ENCODE assay signal across 9 cellular contexts in the genomic region with DNA sequence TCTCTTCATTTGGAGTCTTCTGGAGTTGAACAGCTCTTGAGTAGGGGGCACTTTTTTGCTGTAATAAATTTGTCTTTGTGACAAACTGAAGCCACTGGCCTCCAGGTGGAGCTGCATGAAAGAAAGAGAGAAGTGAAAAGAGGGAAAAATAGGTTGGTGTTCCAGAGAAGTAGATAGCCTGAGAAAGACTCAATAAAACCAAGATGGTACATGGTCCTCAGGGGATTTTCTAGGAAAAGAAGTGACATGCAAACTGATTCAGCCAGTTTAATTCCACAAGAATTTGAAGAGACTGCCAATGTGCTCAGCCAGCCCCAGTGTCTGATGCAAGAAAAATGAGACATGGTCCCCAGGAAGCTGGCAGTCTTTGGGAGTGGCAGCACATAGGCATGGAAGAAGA.
DNase-seq lines count a peak whose midpoint lies in the region; TF ChIP-seq lines count a peak whose summit lies in the region.
"Had no signal": no experiment of that assay in that cellular context is flagged by ENCODE, and none has a peak within 500 bp of the region (broad histone marks: within the 10 kb centered on the region; RNA-seq: fewer than 3 reads in every experiment).

No MANE protein-coding gene starts in this region.

- H3K4me2 ChIP-seq in mammary epithelial cell (ENCODE audit: insufficient read depth, low read depth, low read length) (no peak overlapping the region), neuronal stem cell (ENCODE audit: insufficient read depth, low read length, poor library complexity, severe bottlenecking) (no peak overlapping the region)

- H3K27me3 ChIP-seq in mammary epithelial cell (ENCODE audit: insufficient read depth, low read length), result no peaks in the 10 kb centered on the region
- H3K27me3 ChIP-seq in liver (ENCODE audit: control insufficient read depth in 4 of 4, insufficient read depth in 4 of 4, low read length in 3 of 4), result peaks cover 0 to 3% (median 0%) of the 10 kb centered on the region in 4 donors
- H3K27me3 ChIP-seq in neuronal stem cell (ENCODE audit: control insufficient read depth in 3 of 3, insufficient read depth in 3 of 3, low read depth in 1 of 3, low read length in 3 of 3), result no peaks in the 10 kb centered on the region

- H3K79me1 ChIP-seq in neuronal stem cell (ENCODE audit: low read depth, low read length), result no peaks in the 10 kb centered on the region

- H3K36me3 ChIP-seq in mammary epithelial cell (ENCODE audit: insufficient read depth, low read length), result no peaks in the 10 kb centered on the region
- no peaks in the 10 kb centered on the region for H3K36me3 ChIP-seq in liver (ENCODE audit: control insufficient read depth in 4 of 4, insufficient read depth in 3 of 4, low read depth in 1 of 4, low read length in 3 of 4)
- no peaks in the 10 kb centered on the region for H3K36me3 ChIP-seq in neuronal stem cell (replicated peaks in 1 of 2; ENCODE audit: control insufficient read depth in 2 of 2, insufficient read depth in 2 of 2, low read length in 2 of 2)

- no peak overlapping the region for H3K4ac ChIP-seq in neuronal stem cell (ENCODE audit: low read length)

- no TSS peak for BruUV-seq in mammary epithelial cell (replicated peaks; lab: Mats Ljungman, UMichigan)

- H2BK5ac ChIP-seq in neuronal stem cell (ENCODE audit: low read length), result no peak overlapping the region

- TF ChIP-seq RAD21 in liver (IDR thresholded peaks at IDR 0.05), result peak; percentile 76 to 77

- no peaks in the 10 kb centered on the region for H4K20me1 ChIP-seq in mammary epithelial cell (ENCODE audit: insufficient read depth, low read length)

- no peak overlapping the region for H3K14ac ChIP-seq in neuronal stem cell (ENCODE audit: low read length)

- H3K4me3 ChIP-seq in mammary epithelial cell (replicated peaks in 1 of 3; ENCODE audit: insufficient read depth in 1 of 3, low read depth in 2 of 3, low read length in 3 of 3) (no peak overlapping the region), liver (ENCODE audit: low read depth in 1 of 3, low read length in 3 of 3) (no peak overlapping the region), neuronal stem cell (ENCODE audit: low read length in 2 of 2) (no peak overlapping the region)

- H2AK5ac ChIP-seq in neuronal stem cell (ENCODE audit: low read depth, low read length), result no peak overlapping the region

- no peak overlapping the region for H3K23ac ChIP-seq in neuronal stem cell (ENCODE audit: low read depth, low read length, poor library complexity)

- in situ Hi-C loops in mammary epithelial cell (cut with MboI; ENCODE audit: low sequenced_read_pairs in 2 of 2), result loop anchor here in 1 of 2 donors (25.0 kb wide), 1 partner anchor 474 kb away; no protein-coding TSS in a partner anchor

- no peak overlapping the region for H3K27ac ChIP-seq in mammary epithelial cell (ENCODE audit: insufficient read depth, low read depth, low read length)
- H3K27ac ChIP-seq in liver (ENCODE audit: low read depth in 1 of 2, low read length in 2 of 2), result no peak overlapping the region
- no peak overlapping the region for H3K27ac ChIP-seq in neuronal stem cell (replicated peaks; ENCODE audit: low read length)

- H3K79me2 ChIP-seq in mammary epithelial cell (ENCODE audit: insufficient read depth, low read length), result no peaks in the 10 kb centered on the region

- dilution Hi-C loops in mammary epithelial cell (cut with HindIII; ENCODE audit: low sequenced_read_pairs), result no loop called here

- H3K4me1 ChIP-seq in mammary epithelial cell (ENCODE audit: insufficient read depth, low read length) (peaks cover 5% of the 10 kb centered on the region), liver (ENCODE audit: control insufficient read depth in 4 of 4, insufficient read depth in 4 of 4, low read length in 3 of 4) (no peaks in the 10 kb centered on the region), neuronal stem cell (ENCODE audit: control insufficient read depth in 2 of 2, insufficient read depth in 1 of 2, low read depth in 1 of 2, low read length in 2 of 2) (peaks cover 3 to 8% of the 10 kb centered on the region in 2 donors)
- H3K4me1 ChIP-seq: Caco-2 had no signal

- no peak overlapping the region for H4K91ac ChIP-seq in neuronal stem cell (ENCODE audit: low read depth, low read length, poor library complexity)

- peak; percentile 41 to 72 for TF ChIP-seq CTCF in mammary epithelial cell (conservative IDR thresholded peaks at IDR 0.05 in 1 of 2, IDR thresholded peaks at IDR 0.05 in 1 of 2; ENCODE audit: extremely low read depth in 1 of 2, insufficient read depth in 1 of 2, low read depth in 1 of 2, low read length in 2 of 2)
- peak; percentile 37 for TF ChIP-seq CTCF in liver (IDR thresholded peaks at IDR 0.05; ENCODE audit: low read depth, low read length, missing input control)

- H3K9ac ChIP-seq in mammary epithelial cell (ENCODE audit: insufficient read depth, low read length) (no peak overlapping the region), liver (ENCODE audit: low read depth in 1 of 2, low read length in 2 of 2) (no peak overlapping the region), neuronal stem cell (ENCODE audit: low read depth, low read length, poor library complexity) (no peak overlapping the region)

- H2AFZ ChIP-seq in mammary epithelial cell (ENCODE audit: low read depth, low read length) (no peak overlapping the region), neuronal stem cell (ENCODE audit: low read length) (no peak overlapping the region)

- intact Hi-C loops in mammary epithelial cell (cut with micrococcal nuclease), result loop anchor here (1.0 to 5.0 kb wide), 5 partner anchors 49 to 539 kb away; partner anchors contain the start of genes CD47 and IFT57

- no peak overlapping the region for H4K8ac ChIP-seq in neuronal stem cell (ENCODE audit: low read depth, low read length)

- no peak overlapping the region for H3K18ac ChIP-seq in neuronal stem cell (ENCODE audit: low read length)

- no peak overlapping the region for H2BK15ac ChIP-seq in neuronal stem cell (ENCODE audit: low read length)

- CTCF ChIA-PET in mammary epithelial cell (lab: Charles Lee; ENCODE audit: low non-redundant PET), result interaction anchor here (0.6 kb wide), 2 partner anchors 8 to 541 kb away, joined by 3 read pairs; no protein-coding TSS in a partner anchor

- H3K9me3 ChIP-seq in mammary epithelial cell (replicated peaks; ENCODE audit: insufficient read depth, low read length) (no peaks in the 10 kb centered on the region), liver (ENCODE audit: control insufficient read depth in 4 of 4, low read length in 3 of 4) (no peaks in the 10 kb centered on the region), neuronal stem cell (replicated peaks in 1 of 2; ENCODE audit: control insufficient read depth in 2 of 2, insufficient read depth in 1 of 2, low read depth in 1 of 2, low read length in 2 of 2) (peaks cover 0 to 7% of the 10 kb centered on the region in 2 donors)

- H2BK120ac ChIP-seq in neuronal stem cell (ENCODE audit: low read depth, low read length), result no peak overlapping the region

- peak; percentile 8 for DNase-seq in NCI-H2227 (lab: John Stamatoyannopoulos, UW; ENCODE audit: unreplicated experiment)
- DNase-seq in NCI-H2227 treated with DMSO at 0.1 percent for 48 hours (lab: John Stamatoyannopoulos, UW), result no peak
- DNase-seq in NCI-H146 treated with DMSO at 0.1 percent for 48 hours (lab: John Stamatoyannopoulos, UW; ENCODE audit: unreplicated experiment), result peak; percentile 79
- DNase-seq in mammary epithelial cell, result peak; percentile 46
- DNase-seq in NCI-H2196 treated with DMSO at 0.1 percent for 48 hours (lab: John Stamatoyannopoulos, UW; ENCODE audit: unreplicated experiment), result no peak
- no peak for DNase-seq in RKO (ENCODE audit: low spot score)
- DNase-seq in neuronal stem cell (ENCODE audit: low spot score), result no peak

- H2BK12ac ChIP-seq in neuronal stem cell (ENCODE audit: low read length), result no peak overlapping the region

TF ChIP-seq in liver, 16 proteins besides CTCF, POLR2A, EP300 and RAD21:
- TF ChIP-seq YY1 (IDR thresholded peaks at IDR 0.05), result no peak
- TF ChIP-seq MAX (IDR thresholded peaks at IDR 0.05), result no peak
- no peak for TF ChIP-seq HNF4A (conservative IDR thresholded peaks at IDR 0.05)
- TF ChIP-seq FOXA1 (IDR thresholded peaks at IDR 0.05), result no peak
- TF ChIP-seq FOXA2 (IDR thresholded peaks at IDR 0.05), result no peak

Comparison
In these comparisons a context has a peak if more than half of its experiments do, and no peak if none do; other contexts are left out.
1. DNase-seq: peak in NCI-H2227 (single experiment), NCI-H146 treated with DMSO at 0.1 percent for 48 hours (single experiment) and mammary epithelial cell (single experiment); none in NCI-H2227 treated with DMSO at 0.1 percent for 48 hours (single experiment), NCI-H2196 treated with DMSO at 0.1 percent for 48 hours (single experiment), RKO (single experiment) and neuronal stem cell (single experiment).